In the genomic region with DNA sequence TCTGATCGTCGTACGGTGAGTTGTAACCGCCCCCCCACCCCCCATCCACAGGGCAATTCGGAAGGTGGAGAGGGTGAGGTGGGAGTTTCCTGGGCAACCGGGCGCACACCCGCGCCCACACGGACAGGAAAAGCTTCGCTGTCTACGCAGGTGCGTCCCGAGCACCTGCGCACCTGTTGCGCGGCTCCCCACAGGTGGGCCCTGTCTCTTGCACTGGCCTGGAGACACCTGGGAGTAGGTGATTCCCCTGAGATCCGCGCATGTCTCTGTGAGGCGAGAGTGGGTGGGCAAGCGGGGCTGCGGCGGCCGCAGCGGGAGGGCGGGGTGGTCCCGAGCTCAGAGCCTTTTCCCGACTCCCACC, we compare ENCODE assay signal across 10 cellular contexts. TPM values are rescaled to one million over a fixed set of nuclear protein-coding genes. Genes with fewer than 3 reads are reported as not detected.
A peak's percentile ranks its signal among the peaks of the same experiment; 100 is the strongest.
DNase-seq lines count a peak whose midpoint lies in the region; ATAC-seq and TF ChIP-seq lines count a peak whose summit lies in the region.
"Had no signal": no experiment of that assay in that cellular context is flagged by ENCODE, and none has a peak within 500 bp of the region (broad histone marks: within the 10 kb centered on the region; RNA-seq: fewer than 3 reads in every experiment).

No MANE protein-coding gene starts in this region.

- ATAC-seq in GM19023 (IDR thresholded peaks at IDR 0.05; ENCODE audit: unreplicated experiment): peak; percentile 16
- ATAC-seq in HG03460 (IDR thresholded peaks at IDR 0.05; ENCODE audit: unreplicated experiment): no peak

- H3K4me2 ChIP-seq in Karpas-422 (ENCODE audit: low read depth, low read length, poor library complexity, severe bottlenecking): peak overlapping the region; percentile 19

- H3K9ac ChIP-seq in Karpas-422 (ENCODE audit: low read length): no peak overlapping the region
- H3K9ac ChIP-seq: GM23248 had no signal

- DNase-seq in Karpas-422 (no peak), coronary artery (ENCODE audit: low spot score) (no peak), prostate gland (ENCODE audit: low spot score) (no peak), COLO829 (ENCODE audit: low spot score) (no peak), mesenteric fat pad (ENCODE audit: low spot score) (no peak), glomerular visceral epithelial cell (ENCODE audit: extremely low spot score) (no peak)

- H3K4me1 ChIP-seq in Karpas-422 (ENCODE audit: low read length) (peaks cover 3% of the 10 kb centered on the region; the same call in 1 of the 2 replicates), prostate gland (replicated peaks) (peaks cover 8% of the 10 kb centered on the region)

- intact Hi-C loops in prostate gland (cut with DNase I): no loop called here

- H3K9me3 ChIP-seq in Karpas-422 (ENCODE audit: low read length) (no peaks in the 10 kb centered on the region), prostate gland (no peaks in the 10 kb centered on the region)

- no peak overlapping the region for H3K4me3 ChIP-seq in Karpas-422 (ENCODE audit: low read length)
- H3K4me3 ChIP-seq in coronary artery: peak overlapping the region; percentile 67
- peak overlapping the region; percentile 27 to 39 for H3K4me3 ChIP-seq in prostate gland

- H3K27ac ChIP-seq in Karpas-422 (ENCODE audit: low read length): no peak overlapping the region
- no peak overlapping the region for H3K27ac ChIP-seq in coronary artery
- H3K27ac ChIP-seq in prostate gland: no peak overlapping the region
- H3K27ac ChIP-seq: GM23248 had no signal

- H3K9me2 ChIP-seq in Karpas-422 (replicated peaks; ENCODE audit: insufficient read depth, low read length): no peaks in the 10 kb centered on the region

- H3K27me3 ChIP-seq in Karpas-422 (ENCODE audit: low read length) (no peaks in the 10 kb centered on the region), prostate gland (replicated peaks; ENCODE audit: insufficient read depth) (peaks cover 6% of the 10 kb centered on the region)

- H3K36me3 ChIP-seq in Karpas-422 (ENCODE audit: insufficient read depth, low read length) (no peaks in the 10 kb centered on the region), prostate gland (no peaks in the 10 kb centered on the region)

- no peak for TF ChIP-seq POLR2A in prostate gland (IDR thresholded peaks at IDR 0.05)

- no peaks in the 10 kb centered on the region for H4K20me1 ChIP-seq in Karpas-422 (ENCODE audit: insufficient read depth, low read depth, low read length)

- 4% methylated on average over 17 of the region's 28 CpGs for WGBS in prostate gland

- H3K79me2 ChIP-seq in Karpas-422 (ENCODE audit: low read length): no peaks in the 10 kb centered on the region

- H2AFZ ChIP-seq in Karpas-422 (ENCODE audit: low read length): no peak overlapping the region
- H2AFZ ChIP-seq: GM23248 had no signal

- TF ChIP-seq CTCF in coronary artery (IDR thresholded peaks at IDR 0.05) (no peak), prostate gland (IDR thresholded peaks at IDR 0.05) (no peak)

RNA-seq across cellular contexts. Expression of gene ATP6V1C2, which starts 0.5 kb away (rescaled TPM):
- not detected in 2 replicates for total RNA-seq in Karpas-422 (2014; rRNA removed; shearing (Covaris generic); ENCODE audit: low replicate concordance)
- 1 to 10 TPM in 1 of 2 donors, under 1 TPM in 1; 0.41 to 4.0 TPM for total RNA-seq in prostate gland
- total RNA-seq in mesenteric fat pad: 1.4 TPM
- total RNA-seq: GM23248, pulmonary artery endothelial cell had no signal

RNA-seq across cellular contexts. Expression of gene NOL10, which starts 31.2 kb away (rescaled TPM):
- 16.6 and 19.6 TPM in 2 replicates for total RNA-seq in Karpas-422 (2014; rRNA removed; shearing (Covaris generic); ENCODE audit: low replicate concordance)
- total RNA-seq in prostate gland: 10 to 100 TPM; 22.3 to 22.6 TPM
- total RNA-seq in mesenteric fat pad: 28.6 TPM
